ENCODE assay signal across 7 cellular contexts in the genomic region with DNA sequence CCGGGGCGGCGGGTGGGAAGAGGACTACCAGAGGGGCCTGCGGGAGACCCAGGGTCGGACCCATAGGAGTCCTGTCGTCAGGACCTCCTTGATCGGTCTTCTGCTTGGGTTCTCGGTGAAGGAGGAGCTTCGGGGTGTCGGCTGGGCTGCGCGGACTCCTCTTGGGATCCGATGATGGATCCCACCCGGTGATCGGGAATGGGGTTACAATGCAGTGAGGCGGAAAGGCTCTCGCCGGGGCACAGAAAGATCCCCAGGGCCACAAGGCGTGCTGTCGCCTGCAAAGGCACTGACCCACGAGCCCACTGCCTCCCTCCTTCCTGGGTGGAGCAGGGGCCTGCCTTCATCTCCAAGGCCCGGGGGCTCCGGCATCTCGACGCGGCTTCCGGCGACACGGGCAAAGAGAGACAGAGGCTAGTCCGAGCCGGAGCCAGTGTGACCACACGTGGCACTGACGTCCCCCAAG.
DNase-seq lines count a peak whose midpoint lies in the region; ATAC-seq and TF ChIP-seq lines count a peak whose summit lies in the region.
"Not testable (repeated sequence)": the region's sequence is repeated elsewhere in the genome, so short reads cannot be mapped to it uniquely, and the experiment has no call there.

No MANE protein-coding gene starts in this region.

- H2AFZ ChIP-seq in smooth muscle cell (ENCODE audit: low read depth), result not testable (repeated sequence)

- H3K4me1 Mint-ChIP-seq in T-cell; central memory CD8-positive, alpha-beta T cell: not testable (repeated sequence)

- not testable (repeated sequence) for H3F3A ChIP-seq in smooth muscle cell (ENCODE audit: low read depth)

- intact Hi-C loops in lower lobe of right lung (cut with DNase I), result not testable (repeated sequence)

- not testable (repeated sequence) for H3K27me3 Mint-ChIP-seq in T-cell; central memory CD8-positive, alpha-beta T cell

- POLR2A ChIA-PET in T-cell (lab: Charles Lee), result not testable (repeated sequence)

- H3K4me3 Mint-ChIP-seq in T-cell, result peak overlapping the region in 2 of 3 donors; percentile 69 to 89
- peak overlapping the region; percentile 44 for H3K4me3 Mint-ChIP-seq in central memory CD8-positive, alpha-beta T cell

- not testable (repeated sequence) for H3K27me3 ChIP-seq in lower lobe of right lung (ENCODE audit: low read depth); smooth muscle cell (ENCODE audit: low read depth)

- not testable (repeated sequence) for ATAC-seq in T-cell (replicated peaks in 1 of 4); central memory CD8-positive, alpha-beta T cell (replicated peaks; ENCODE audit: extremely low read depth, poor library complexity, severe bottlenecking); lower lobe of right lung

- H3K9me3 Mint-ChIP-seq in T-cell; central memory CD8-positive, alpha-beta T cell: not testable (repeated sequence)

- not testable (repeated sequence) for H4K20me1 ChIP-seq in smooth muscle cell (ENCODE audit: low read depth)

- H3K4me1 ChIP-seq in lower lobe of right lung; smooth muscle cell (ENCODE audit: low read depth): not testable (repeated sequence)

- H3K4me2 ChIP-seq in smooth muscle cell, result peak overlapping the region; percentile 65

- H3K27ac ChIP-seq in lower lobe of right lung; smooth muscle cell (ENCODE audit: low read depth): not testable (repeated sequence)

- H3K79me2 ChIP-seq in smooth muscle cell (ENCODE audit: low read depth), result not testable (repeated sequence)

- not testable (repeated sequence) for H3K27ac Mint-ChIP-seq in T-cell; central memory CD8-positive, alpha-beta T cell (ENCODE audit: low read depth)

- H3K9ac ChIP-seq in smooth muscle cell (ENCODE audit: low read depth), result not testable (repeated sequence)

- H3K4me3 ChIP-seq in GM12865 (ENCODE audit: low read depth, low read length) (peak overlapping the region; percentile 20), fibroblast of the aortic adventitia (ENCODE audit: low read depth, low read length) (peak overlapping the region; percentile 48), lower lobe of right lung (peak overlapping the region; percentile 50), smooth muscle cell (peak overlapping the region; percentile 67)

- CTCF ChIA-PET in T-cell (lab: Charles Lee), result not testable (repeated sequence)

- not testable (repeated sequence) for H3K9me3 ChIP-seq in lower lobe of right lung; smooth muscle cell (replicated peaks; ENCODE audit: low read depth)

- H3K36me3 Mint-ChIP-seq in T-cell; central memory CD8-positive, alpha-beta T cell (ENCODE audit: insufficient read depth): not testable (repeated sequence)

- H3K36me3 ChIP-seq in lower lobe of right lung; smooth muscle cell (ENCODE audit: low read depth): not testable (repeated sequence)

- WGBS in smooth muscle cell (ENCODE audit: low lambda C conversion rate), result no CpG with 5 or more reads among the region's 33 CpGs

- TF ChIP-seq CTCF in GM12865 (IDR thresholded peaks at IDR 0.05; ENCODE audit: insufficient read depth, low read depth, low read length, missing control alignments); fibroblast of the aortic adventitia (IDR thresholded peaks at IDR 0.05; ENCODE audit: insufficient read depth, low read length); lower lobe of right lung (IDR thresholded peaks at IDR 0.05); smooth muscle cell (IDR thresholded peaks at IDR 0.05; ENCODE audit: borderline replicate concordance, insufficient read depth, poor library complexity, severe bottlenecking): not testable (repeated sequence)

- not testable (repeated sequence) for DNase-seq in GM12865 (ENCODE audit: low read depth); central memory CD8-positive, alpha-beta T cell (ENCODE audit: low spot score in 2 of 2); fibroblast of the aortic adventitia (ENCODE audit: low read depth); smooth muscle cell (lab: John Stamatoyannopoulos, UW; ENCODE audit: unreplicated experiment)
- DNase-seq in T-cell (peak in 3 of 34 experiments; percentile 2 to 17 (median 6)), lower lobe of right lung (peak; percentile 37)
- DNase-seq in activated T-cell treated with anti-CD3 and anti-CD28 coated beads, Interleukin-2, amount 50 U/mL, for 48 hours, result peak; percentile 55 to 58
